Comparison of ENCODE assay signal across 8 cellular contexts in the genomic region with DNA sequence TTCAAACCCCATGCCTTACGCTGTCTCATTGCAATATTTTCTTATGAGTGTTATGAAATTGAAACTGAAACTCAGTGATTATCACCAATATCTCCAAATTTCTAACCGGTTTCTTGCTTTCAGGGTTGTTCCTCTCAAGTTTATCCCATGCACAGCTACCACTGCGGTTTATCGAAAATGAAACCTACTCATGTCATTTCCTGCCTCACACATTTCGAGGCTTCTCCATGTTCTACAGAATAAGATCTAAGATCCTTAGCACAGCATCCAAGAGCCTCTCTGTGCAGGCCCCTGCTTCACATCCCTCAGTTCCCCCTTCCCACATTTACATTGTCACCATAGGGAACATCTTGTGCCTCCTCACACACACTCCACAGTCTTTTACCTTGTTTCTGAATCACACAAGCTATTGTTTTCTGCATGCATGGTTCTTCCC. TPM values are rescaled to one million over a fixed set of nuclear protein-coding genes. Genes with fewer than 3 reads are reported as not detected.
A peak's percentile ranks its signal among the peaks of the same experiment; 100 is the strongest.
DNase-seq lines count a peak whose midpoint lies in the region; ATAC-seq and TF ChIP-seq lines count a peak whose summit lies in the region.

No MANE protein-coding gene starts in this region.

- H3K4me1 ChIP-seq in A673 (ENCODE audit: insufficient read depth, low read length, poor library complexity, severe bottlenecking), result no peaks in the 10 kb centered on the region

- no peaks in the 10 kb centered on the region for H3K27me3 ChIP-seq in A673 (replicated peaks; ENCODE audit: insufficient read depth, low read depth, low read length, poor library complexity)

- no peak overlapping the region for H3K27ac ChIP-seq in A673 (ENCODE audit: low read depth, low read length, poor library complexity, severe bottlenecking)

- H3K9me3 ChIP-seq in A673 (ENCODE audit: low read depth, low read length, poor library complexity, severe bottlenecking), result no peaks in the 10 kb centered on the region

- BruUV-seq in A673 (replicated peaks; lab: Mats Ljungman, UMichigan), result no TSS peak

- H3K4me3 ChIP-seq in GM12864 (ENCODE audit: low read depth, low read length), result no peak overlapping the region
- no peak overlapping the region for H3K4me3 ChIP-seq in A673 (ENCODE audit: low read depth, low read length, poor library complexity, severe bottlenecking)

- intact Hi-C loops in A673 (cut with micrococcal nuclease; ENCODE audit: unreplicated experiment), result no loop called here

- POLR2A ChIA-PET in A673 (lab: Charles Lee; ENCODE audit: low non-redundant PET), result no interaction called here

- peak overlapping the region; percentile 65 for H3K4me3 Mint-ChIP-seq in activated T-helper 17 cell treated with anti-CD3 and anti-CD28 coated beads, Interleukin-2, amount 50 U/mL, for 72 hours

- no peaks in the 10 kb centered on the region for H3K27me3 Mint-ChIP-seq in activated T-helper 17 cell treated with anti-CD3 and anti-CD28 coated beads, Interleukin-2, amount 50 U/mL, for 72 hours

- CTCF ChIA-PET in A673 (lab: Charles Lee), result no interaction called here

- no peak for TF ChIP-seq CTCF in GM12864 (IDR thresholded peaks at IDR 0.05; ENCODE audit: low read depth, low read length, missing control alignments)
- TF ChIP-seq CTCF in A673 (conservative IDR thresholded peaks at IDR 0.05; ENCODE audit: low read depth, low read length), result no peak

- peak; percentile 99 for ATAC-seq in GM21619 (IDR thresholded peaks at IDR 0.05; ENCODE audit: unreplicated experiment)
- peak; percentile 95 for ATAC-seq in activated T-helper 17 cell treated with anti-CD3 and anti-CD28 coated beads, Interleukin-2, amount 50 U/mL, for 72 hours (replicated peaks)

- H3K9me3 Mint-ChIP-seq in activated T-helper 17 cell treated with anti-CD3 and anti-CD28 coated beads, Interleukin-2, amount 50 U/mL, for 72 hours, result peaks cover 7% of the 10 kb centered on the region

- H3K4me1 Mint-ChIP-seq in activated T-helper 17 cell treated with anti-CD3 and anti-CD28 coated beads, Interleukin-2, amount 50 U/mL, for 72 hours, result peaks cover 30% of the 10 kb centered on the region

- H3K36me3 Mint-ChIP-seq in activated T-helper 17 cell treated with anti-CD3 and anti-CD28 coated beads, Interleukin-2, amount 50 U/mL, for 72 hours (ENCODE audit: low read depth), result no peaks in the 10 kb centered on the region

- H3K36me3 ChIP-seq in A673 (ENCODE audit: insufficient read depth, low read length, poor library complexity, severe bottlenecking), result no peaks in the 10 kb centered on the region

- DNase-seq in GM12864 (ENCODE audit: low read depth), result peak; percentile 71
- peak; percentile 27 to 30 for DNase-seq in Kasumi-1 (lab: John Stamatoyannopoulos, UW)
- peak; percentile 6 for DNase-seq in stimulated activated CD8-positive, alpha-beta memory T cell treated with anti-CD3 and anti-CD28 coated beads, Interleukin-4, amount 100 ng/mL, for 24 hours (ENCODE audit: low read depth)
- no peak for DNase-seq in DMS79 treated with DMSO at 0.1 percent for 48 hours (lab: John Stamatoyannopoulos, UW)
- DNase-seq in A673 (ENCODE audit: low spot score), result no peak
- no peak for DNase-seq in cortex of kidney (lab: John Stamatoyannopoulos, UW)

- peak overlapping the region; percentile 71 for H3K27ac Mint-ChIP-seq in activated T-helper 17 cell treated with anti-CD3 and anti-CD28 coated beads, Interleukin-2, amount 50 U/mL, for 72 hours

RNA-seq across cellular contexts. Expression of gene FAR2, which starts 45.5 kb away (rescaled TPM):
- total RNA-seq in activated T-helper 17 cell treated with anti-CD3 and anti-CD28 coated beads, Interleukin-2, amount 50 U/mL, for 72 hours, result 10 to 100 TPM in 1 of 2 donors, 1 to 10 TPM in 1; 6.2 to 18.5 TPM
- 9.3 and 10.7 TPM in 2 replicates for total RNA-seq in A673 (2021)

Comparison
In these comparisons a context has a peak if more than half of its experiments do, and no peak if none do; other contexts are left out.
1. DNase-seq: peak in GM12864 (single experiment), Kasumi-1 (2 of 2) and stimulated activated CD8-positive, alpha-beta memory T cell treated with anti-CD3 and anti-CD28 coated beads, Interleukin-4, amount 100 ng/mL, for 24 hours (single experiment); none in DMS79 treated with DMSO at 0.1 percent for 48 hours (single experiment), A673 (single experiment) and cortex of kidney (single experiment).